ENCODE assay signal across 17 cellular contexts in genomic region chr6:14231071-14231483, GRCh38.
"Had no signal": no experiment of that assay in that cellular context is flagged by ENCODE, and none has a peak within 500 bp of the region (broad histone marks: within the 10 kb centered on the region; RNA-seq: fewer than 3 reads in every experiment).

No MANE protein-coding gene starts in this region.

- H3K36me3 ChIP-seq: colonic mucosa, ovary had no signal

- H3K27ac ChIP-seq: colonic mucosa, epithelial cell of prostate, foreskin keratinocyte, hepatocyte, ovary had no signal

- ATAC-seq: activated CD4-positive, CD25-positive, alpha-beta regulatory T cell treated with anti-CD3 and anti-CD28 coated beads, Interleukin-2, amount 50 U/mL, for 24 hours; activated naive CD8-positive, alpha-beta T cell treated with anti-CD3 and anti-CD28 coated beads, Interleukin-2, amount 50 U/mL, for 24 hours; foreskin keratinocyte; left lobe of liver; sciatic nerve had no signal

- H3K4me3 ChIP-seq: colonic mucosa, hepatocyte, ovary had no signal

- DNase-seq: activated CD4-positive, alpha-beta T cell treated with anti-CD3 and anti-CD28 coated beads, Interleukin-2, amount 10 ng/mL, durations not matched to agents 7 days and 5 days; activated CD8-positive, alpha-beta T cell treated with anti-CD3 and anti-CD28 coated beads, Interleukin-2, amount 10 ng/mL, durations not matched to agents 7 days and 5 days; activated naive CD4-positive, alpha-beta T cell treated with Interleukin-2 at 50 U/mL for 16 hours; activated naive CD8-positive, alpha-beta T cell treated with anti-CD3 and anti-CD28 coated beads, Interleukin-2, amount 50 U/mL, for 24 hours; activated T-cell treated with anti-CD3 and anti-CD28 coated beads, Interleukin-2, amount 50 U/mL, for 24 hours; aorta; colonic mucosa; endodermal cell; foreskin keratinocyte; naive B cell; ovary; T1000 had no signal

- H3K27me3 ChIP-seq: colonic mucosa, foreskin keratinocyte, hepatocyte, ovary had no signal

- H3K4me1 ChIP-seq: colonic mucosa, foreskin keratinocyte had no signal

- H3K9me3 ChIP-seq: colonic mucosa, ovary had no signal
